Comparison of ENCODE assay signal across 20 cellular contexts in the genomic region with DNA sequence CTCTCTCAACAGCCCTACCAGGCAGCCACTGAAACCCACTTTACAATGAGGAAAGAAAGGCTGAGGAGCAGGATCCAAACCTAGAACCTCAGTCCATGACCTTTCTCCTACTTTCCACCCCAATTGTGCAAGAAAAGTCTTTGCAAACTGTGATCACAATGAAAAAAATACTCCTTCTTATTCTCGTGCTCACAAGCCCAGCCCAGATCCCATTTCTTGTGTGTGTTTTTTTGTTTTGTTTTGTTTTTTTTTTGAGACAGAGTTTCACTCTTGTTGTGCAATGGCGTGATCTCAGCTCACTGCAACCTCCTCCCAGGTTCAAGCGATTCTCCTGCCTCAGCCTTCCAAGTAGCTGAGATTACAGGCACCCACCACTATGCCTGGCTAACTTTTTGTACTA.
A peak's percentile ranks its signal among the peaks of the same experiment; 100 is the strongest.
DNase-seq lines count a peak whose midpoint lies in the region; ATAC-seq, FAIRE-seq and TF ChIP-seq lines count a peak whose summit lies in the region.
"Had no signal": no experiment of that assay in that cellular context is flagged by ENCODE, and none has a peak within 500 bp of the region (broad histone marks: within the 10 kb centered on the region; RNA-seq: fewer than 3 reads in every experiment).

No MANE protein-coding gene starts in this region.

- H3K36me3 ChIP-seq in right atrium auricular region (no peaks in the 10 kb centered on the region), bronchial epithelial cell (ENCODE audit: control insufficient read depth, insufficient read depth, low read length) (no peaks in the 10 kb centered on the region), kidney (ENCODE audit: control insufficient read depth in 1 of 2, insufficient read depth in 2 of 2, low read length in 2 of 2) (no peaks in the 10 kb centered on the region)
- no peaks in the 10 kb centered on the region for H3K36me3 ChIP-seq in naive thymus-derived CD4-positive, alpha-beta T cell (ENCODE audit: control insufficient read depth in 2 of 3, insufficient read depth in 3 of 3, low read length in 3 of 3)
- H3K36me3 ChIP-seq: Peyer's patch, prostate gland had no signal

- intact Hi-C loops in Right ventricle myocardium superior (cut with DNase I), result no loop called here
- intact Hi-C loops in kidney (cut with DNase I), result no loop called here
- intact Hi-C loops in naive thymus-derived CD4-positive, alpha-beta T cell (cut with micrococcal nuclease), result no loop called here

- peak; percentile 24 for DNase-seq in Right ventricle myocardium superior
- DNase-seq in right atrium auricular region (ENCODE audit: low spot score), result no peak
- peak; percentile 69 for DNase-seq in bronchial epithelial cell (ENCODE audit: low read depth)
- DNase-seq in kidney, result peak; percentile 9
- DNase-seq in NCI-H187 (lab: John Stamatoyannopoulos, UW), result no peak
- no peak for DNase-seq in naive thymus-derived CD4-positive, alpha-beta T cell
- DNase-seq in Ammon's horn (ENCODE audit: low spot score), result no peak
- DNase-seq: activated CD4-positive, alpha-beta memory T cell treated with anti-CD3 and anti-CD28 coated beads, Interleukin-2, amount 10 ng/mL, durations not matched to agents 7 days and 5 days; activated naive CD4-positive, alpha-beta T cell treated with anti-CD3 and anti-CD28 coated beads for 36 hours; nephron progenitor cell; Peyer's patch; SK-N-SH; T1000 had no signal

- H3K9ac ChIP-seq in kidney (ENCODE audit: low read length in 2 of 2), result no peak overlapping the region
- H3K9ac ChIP-seq: SK-N-SH had no signal

- no peak overlapping the region for H3K4me3 ChIP-seq in right atrium auricular region
- H3K4me3 ChIP-seq in bronchial epithelial cell (ENCODE audit: low read depth, low read length), result no peak overlapping the region
- H3K4me3 ChIP-seq in kidney (ENCODE audit: low read length in 2 of 2), result no peak overlapping the region
- no peak overlapping the region for H3K4me3 ChIP-seq in naive thymus-derived CD4-positive, alpha-beta T cell (ENCODE audit: low read length)
- H3K4me3 ChIP-seq: Peyer's patch, prostate gland had no signal

- FAIRE-seq in bronchial epithelial cell (lab: Jason Lieb, UNC) (no peak), kidney (lab: Jason Lieb, UNC) (no peak)
- FAIRE-seq: astrocyte, GM18507, HTR-8/SVneo, keratinocyte had no signal

- H3K4me1 ChIP-seq in right atrium auricular region, result no peaks in the 10 kb centered on the region
- H3K4me1 ChIP-seq in kidney (ENCODE audit: control insufficient read depth in 1 of 2, insufficient read depth in 1 of 2, low read depth in 1 of 2, low read length in 2 of 2), result no peaks in the 10 kb centered on the region
- no peaks in the 10 kb centered on the region for H3K4me1 ChIP-seq in naive thymus-derived CD4-positive, alpha-beta T cell (ENCODE audit: control insufficient read depth in 2 of 2, insufficient read depth in 2 of 2, low read length in 2 of 2)
- H3K4me1 ChIP-seq: Peyer's patch, prostate gland had no signal

- H3K27ac ChIP-seq in right atrium auricular region (no peak overlapping the region), kidney (ENCODE audit: low read depth in 2 of 2, low read length in 2 of 2) (no peak overlapping the region)
- H3K27ac ChIP-seq in naive thymus-derived CD4-positive, alpha-beta T cell (ENCODE audit: low read depth, low read length), result no peak overlapping the region
- H3K27ac ChIP-seq: Peyer's patch, prostate gland had no signal

- POLR2A ChIA-PET in naive thymus-derived CD4-positive, alpha-beta T cell (lab: Charles Lee), result no interaction called here

- H3K36me3 Mint-ChIP-seq in stimulated activated memory B cell treated with anti-CD40 and anti-IgM and Interleukin-4, amounts not matched to agents 10 μg/mL and 1 μg/mL and 100 μg/mL, for 72 hours, result no peaks in the 10 kb centered on the region
- no peaks in the 10 kb centered on the region for H3K36me3 Mint-ChIP-seq in naive thymus-derived CD4-positive, alpha-beta T cell

- H3K27ac Mint-ChIP-seq in stimulated activated memory B cell treated with anti-CD40 and anti-IgM and Interleukin-4, amounts not matched to agents 10 μg/mL and 1 μg/mL and 100 μg/mL, for 72 hours, result peak overlapping the region; percentile 44
- H3K27ac Mint-ChIP-seq in naive thymus-derived CD4-positive, alpha-beta T cell, result peak overlapping the region in 1 of 9 donors; percentile 59
- H3K27ac Mint-ChIP-seq: activated CD4-positive, alpha-beta memory T cell treated with anti-CD3 and anti-CD28 coated beads, Interleukin-2, amount 10 ng/mL, durations not matched to agents 7 days and 5 days; activated naive CD4-positive, alpha-beta T cell treated with anti-CD3 and anti-CD28 coated beads for 36 hours; nephron progenitor cell had no signal

- no peaks in the 10 kb centered on the region for H3K9me3 ChIP-seq in right atrium auricular region
- no peaks in the 10 kb centered on the region for H3K9me3 ChIP-seq in kidney (ENCODE audit: control insufficient read depth in 1 of 2, low read length in 2 of 2)
- H3K9me3 ChIP-seq in naive thymus-derived CD4-positive, alpha-beta T cell (ENCODE audit: control insufficient read depth in 2 of 3, low read length in 3 of 3), result no peaks in the 10 kb centered on the region
- H3K9me3 ChIP-seq: Peyer's patch, prostate gland, SK-N-SH had no signal

- no peaks in the 10 kb centered on the region for H3K27me3 ChIP-seq in right atrium auricular region
- no peaks in the 10 kb centered on the region for H3K27me3 ChIP-seq in bronchial epithelial cell (ENCODE audit: control insufficient read depth, insufficient read depth, low read length)
- H3K27me3 ChIP-seq in naive thymus-derived CD4-positive, alpha-beta T cell (ENCODE audit: control insufficient read depth in 2 of 2, insufficient read depth in 2 of 2, low read length in 2 of 2), result no peaks in the 10 kb centered on the region
- H3K27me3 ChIP-seq: Peyer's patch had no signal

- peaks cover 5% of the 10 kb centered on the region for H3K9me3 Mint-ChIP-seq in stimulated activated memory B cell treated with anti-CD40 and anti-IgM and Interleukin-4, amounts not matched to agents 10 μg/mL and 1 μg/mL and 100 μg/mL, for 72 hours
- peaks cover 0 to 5% (median 0%) of the 10 kb centered on the region in 11 donors for H3K9me3 Mint-ChIP-seq in naive thymus-derived CD4-positive, alpha-beta T cell
- H3K9me3 Mint-ChIP-seq: activated CD4-positive, alpha-beta memory T cell treated with anti-CD3 and anti-CD28 coated beads, Interleukin-2, amount 10 ng/mL, durations not matched to agents 7 days and 5 days; activated naive CD4-positive, alpha-beta T cell treated with anti-CD3 and anti-CD28 coated beads for 36 hours had no signal

- TF ChIP-seq CTCF in right atrium auricular region (IDR thresholded peaks at IDR 0.05) (no peak), bronchial epithelial cell (IDR thresholded peaks at IDR 0.05; ENCODE audit: insufficient read depth, low read length, severe bottlenecking) (no peak), kidney (IDR thresholded peaks at IDR 0.05; ENCODE audit: borderline replicate concordance, extremely low read depth, insufficient read depth) (no peak)

- peaks cover 23% of the 10 kb centered on the region for H3K4me1 Mint-ChIP-seq in stimulated activated memory B cell treated with anti-CD40 and anti-IgM and Interleukin-4, amounts not matched to agents 10 μg/mL and 1 μg/mL and 100 μg/mL, for 72 hours
- peaks cover 0 to 5% (median 0%) of the 10 kb centered on the region in 7 donors for H3K4me1 Mint-ChIP-seq in naive thymus-derived CD4-positive, alpha-beta T cell
- H3K4me1 Mint-ChIP-seq: activated CD4-positive, alpha-beta memory T cell treated with anti-CD3 and anti-CD28 coated beads, Interleukin-2, amount 10 ng/mL, durations not matched to agents 7 days and 5 days; nephron progenitor cell had no signal

- H3K27me3 Mint-ChIP-seq in stimulated activated memory B cell treated with anti-CD40 and anti-IgM and Interleukin-4, amounts not matched to agents 10 μg/mL and 1 μg/mL and 100 μg/mL, for 72 hours, result peaks cover 50% of the 10 kb centered on the region
- peaks cover 0 to 8% (median 0%) of the 10 kb centered on the region in 5 donors for H3K27me3 Mint-ChIP-seq in naive thymus-derived CD4-positive, alpha-beta T cell
- H3K27me3 Mint-ChIP-seq: activated CD4-positive, alpha-beta memory T cell treated with anti-CD3 and anti-CD28 coated beads, Interleukin-2, amount 10 ng/mL, durations not matched to agents 7 days and 5 days had no signal

- CTCF ChIA-PET in naive thymus-derived CD4-positive, alpha-beta T cell (lab: Charles Lee), result no interaction called here

- ATAC-seq in Right ventricle myocardium superior (ENCODE audit: poor library complexity), result no peak
- ATAC-seq in stimulated activated memory B cell treated with anti-CD40 and anti-IgM and Interleukin-4, amounts not matched to agents 10 μg/mL and 1 μg/mL and 100 μg/mL, for 72 hours, result no peak
- ATAC-seq in naive thymus-derived CD4-positive, alpha-beta T cell, result no peak
- ATAC-seq: HCT116 had no signal

- no peak overlapping the region for H3K4me3 Mint-ChIP-seq in stimulated activated memory B cell treated with anti-CD40 and anti-IgM and Interleukin-4, amounts not matched to agents 10 μg/mL and 1 μg/mL and 100 μg/mL, for 72 hours
- H3K4me3 Mint-ChIP-seq in naive thymus-derived CD4-positive, alpha-beta T cell, result no peak overlapping the region
- H3K4me3 Mint-ChIP-seq: activated CD4-positive, alpha-beta memory T cell treated with anti-CD3 and anti-CD28 coated beads, Interleukin-2, amount 10 ng/mL, durations not matched to agents 7 days and 5 days; activated naive CD4-positive, alpha-beta T cell treated with anti-CD3 and anti-CD28 coated beads for 36 hours; nephron progenitor cell had no signal

Comparison
In these comparisons a context has a peak if more than half of its experiments do, and no peak if none do; other contexts are left out.
1. DNase-seq: peak in Right ventricle myocardium superior (single experiment), bronchial epithelial cell (single experiment) and kidney (single experiment); none in right atrium auricular region (single experiment), NCI-H187 (0 of 2), naive thymus-derived CD4-positive, alpha-beta T cell (0 of 9) and Ammon's horn (single experiment).